Comparison of ENCODE assay signal across 1 cellular context in the genomic region with DNA sequence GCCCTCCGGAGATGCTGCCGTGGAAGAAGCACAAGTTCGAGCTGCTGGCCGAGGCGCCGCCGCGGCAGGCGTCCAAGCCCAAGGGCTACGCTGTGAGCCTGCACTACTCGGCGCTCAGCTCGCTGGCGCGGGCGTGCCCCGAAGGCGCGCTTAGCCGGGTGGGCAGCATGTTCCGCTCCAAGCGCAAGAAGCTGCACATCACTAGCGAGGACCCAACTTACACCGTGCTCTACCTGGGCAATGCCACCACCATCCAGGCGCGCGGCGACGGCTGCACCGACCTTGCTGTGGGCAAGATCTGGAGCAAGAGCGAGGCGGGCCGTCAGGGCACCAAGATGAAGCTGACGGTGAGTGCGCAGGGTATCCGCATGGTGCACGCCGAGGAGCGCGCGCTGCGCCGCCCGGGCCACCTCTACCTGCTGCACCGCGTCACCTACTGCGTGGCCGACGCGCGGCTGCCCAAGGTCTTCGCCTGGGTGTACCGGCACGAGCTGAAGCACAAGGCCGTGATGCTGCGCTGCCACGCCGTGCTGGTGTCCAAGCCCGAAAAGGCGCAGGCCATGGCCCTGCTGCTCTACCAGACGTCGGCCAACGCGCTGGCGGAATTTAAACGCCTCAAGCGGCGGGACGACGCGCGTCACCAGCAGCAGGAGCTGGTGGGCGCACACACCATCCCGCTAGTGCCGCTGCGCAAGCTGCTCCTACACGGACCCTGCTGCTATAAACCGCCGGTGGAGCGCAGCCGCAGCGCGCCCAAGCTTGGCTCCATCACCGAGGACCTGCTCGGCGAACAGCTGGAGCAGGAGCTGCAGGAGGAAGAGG.
TF ChIP-seq lines count a peak whose summit lies in the region.

No MANE protein-coding gene starts in this region.

TF ChIP-seq in WTC11, 78 proteins besides CTCF, POLR2A, EP300 and RAD21 (continued from another document and continues in another):
- TF ChIP-seq ZNF532 (CRISPR knock-in tag; IDR thresholded peaks at IDR 0.05; ENCODE audit: borderline replicate concordance): no peak
- TF ChIP-seq MYBL2 (CRISPR knock-in tag; IDR thresholded peaks at IDR 0.05): peak; percentile 74
- TF ChIP-seq, protein P1, sequence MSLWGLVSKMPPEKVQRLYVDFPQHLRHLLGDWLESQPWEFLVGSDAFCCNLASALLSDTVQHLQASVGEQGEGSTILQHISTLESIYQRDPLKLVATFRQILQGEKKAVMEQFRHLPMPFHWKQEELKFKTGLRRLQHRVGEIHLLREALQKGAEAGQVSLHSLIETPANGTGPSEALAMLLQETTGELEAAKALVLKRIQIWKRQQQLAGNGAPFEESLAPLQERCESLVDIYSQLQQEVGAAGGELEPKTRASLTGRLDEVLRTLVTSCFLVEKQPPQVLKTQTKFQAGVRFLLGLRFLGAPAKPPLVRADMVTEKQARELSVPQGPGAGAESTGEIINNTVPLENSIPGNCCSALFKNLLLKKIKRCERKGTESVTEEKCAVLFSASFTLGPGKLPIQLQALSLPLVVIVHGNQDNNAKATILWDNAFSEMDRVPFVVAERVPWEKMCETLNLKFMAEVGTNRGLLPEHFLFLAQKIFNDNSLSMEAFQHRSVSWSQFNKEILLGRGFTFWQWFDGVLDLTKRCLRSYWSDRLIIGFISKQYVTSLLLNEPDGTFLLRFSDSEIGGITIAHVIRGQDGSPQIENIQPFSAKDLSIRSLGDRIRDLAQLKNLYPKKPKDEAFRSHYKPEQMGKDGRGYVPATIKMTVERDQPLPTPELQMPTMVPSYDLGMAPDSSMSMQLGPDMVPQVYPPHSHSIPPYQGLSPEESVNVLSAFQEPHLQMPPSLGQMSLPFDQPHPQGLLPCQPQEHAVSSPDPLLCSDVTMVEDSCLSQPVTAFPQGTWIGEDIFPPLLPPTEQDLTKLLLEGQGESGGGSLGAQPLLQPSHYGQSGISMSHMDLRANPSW (CRISPR knock-in tag; conservative IDR thresholded peaks at IDR 0.05; ENCODE audit: low read depth): no peak
- peak; percentile 74; the same call in 1 of the 2 replicates for TF ChIP-seq E2F5 (CRISPR knock-in tag; IDR thresholded peaks at IDR 0.05)
- peak; percentile 49 for TF ChIP-seq ZNF281 (CRISPR knock-in tag; IDR thresholded peaks at IDR 0.05)
- no peak for TF ChIP-seq ZNF232 (CRISPR knock-in tag; IDR thresholded peaks at IDR 0.05)
- TF ChIP-seq ELF4 (CRISPR knock-in tag; IDR thresholded peaks at IDR 0.05; ENCODE audit: low read depth): no peak
- TF ChIP-seq SMAD3 (CRISPR knock-in tag; IDR thresholded peaks at IDR 0.05; ENCODE audit: borderline replicate concordance): peak; percentile 89; the same call in 1 of the 2 replicates
- no peak; the same call in 1 of the 2 replicates for TF ChIP-seq AFF4 (CRISPR knock-in tag; IDR thresholded peaks at IDR 0.05; ENCODE audit: borderline replicate concordance)
- no peak for TF ChIP-seq MXD4 (CRISPR knock-in tag; IDR thresholded peaks at IDR 0.05; ENCODE audit: borderline replicate concordance)
- peak; percentile 4; the same call in 1 of the 2 replicates for TF ChIP-seq E2F4 (CRISPR knock-in tag; IDR thresholded peaks at IDR 0.05; ENCODE audit: borderline replicate concordance, low read depth)
- 0 out of 2 replicates have a peak, but pooled peaks have one; percentile 82 for TF ChIP-seq TCF7 (CRISPR knock-in tag; IDR thresholded peaks at IDR 0.05; ENCODE audit: low read depth)
- no peak for TF ChIP-seq IRF2 (CRISPR knock-in tag; IDR thresholded peaks at IDR 0.05; ENCODE audit: borderline replicate concordance, low read depth)
- TF ChIP-seq KAT7 (CRISPR knock-in tag; IDR thresholded peaks at IDR 0.05; ENCODE audit: borderline replicate concordance): no peak; the same call in 1 of the 2 replicates
- no peak; the same call in 1 of the 2 replicates for TF ChIP-seq ZNF423 (CRISPR knock-in tag; IDR thresholded peaks at IDR 0.05)
- TF ChIP-seq, protein P2, sequence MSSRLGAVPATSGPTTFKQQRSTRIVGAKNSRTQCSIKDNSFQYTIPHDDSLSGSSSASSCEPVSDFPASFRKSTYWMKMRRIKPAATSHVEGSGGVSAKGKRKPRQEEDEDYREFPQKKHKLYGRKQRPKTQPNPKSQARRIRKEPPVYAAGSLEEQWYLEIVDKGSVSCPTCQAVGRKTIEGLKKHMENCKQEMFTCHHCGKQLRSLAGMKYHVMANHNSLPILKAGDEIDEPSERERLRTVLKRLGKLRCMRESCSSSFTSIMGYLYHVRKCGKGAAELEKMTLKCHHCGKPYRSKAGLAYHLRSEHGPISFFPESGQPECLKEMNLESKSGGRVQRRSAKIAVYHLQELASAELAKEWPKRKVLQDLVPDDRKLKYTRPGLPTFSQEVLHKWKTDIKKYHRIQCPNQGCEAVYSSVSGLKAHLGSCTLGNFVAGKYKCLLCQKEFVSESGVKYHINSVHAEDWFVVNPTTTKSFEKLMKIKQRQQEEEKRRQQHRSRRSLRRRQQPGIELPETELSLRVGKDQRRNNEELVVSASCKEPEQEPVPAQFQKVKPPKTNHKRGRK (CRISPR knock-in tag; IDR thresholded peaks at IDR 0.05; ENCODE audit: borderline replicate concordance): no peak
- TF ChIP-seq TP53 (CRISPR knock-in tag; IDR thresholded peaks at IDR 0.05): peak; percentile 82; the same call in 1 of the 2 replicates
- TF ChIP-seq, protein P3, sequence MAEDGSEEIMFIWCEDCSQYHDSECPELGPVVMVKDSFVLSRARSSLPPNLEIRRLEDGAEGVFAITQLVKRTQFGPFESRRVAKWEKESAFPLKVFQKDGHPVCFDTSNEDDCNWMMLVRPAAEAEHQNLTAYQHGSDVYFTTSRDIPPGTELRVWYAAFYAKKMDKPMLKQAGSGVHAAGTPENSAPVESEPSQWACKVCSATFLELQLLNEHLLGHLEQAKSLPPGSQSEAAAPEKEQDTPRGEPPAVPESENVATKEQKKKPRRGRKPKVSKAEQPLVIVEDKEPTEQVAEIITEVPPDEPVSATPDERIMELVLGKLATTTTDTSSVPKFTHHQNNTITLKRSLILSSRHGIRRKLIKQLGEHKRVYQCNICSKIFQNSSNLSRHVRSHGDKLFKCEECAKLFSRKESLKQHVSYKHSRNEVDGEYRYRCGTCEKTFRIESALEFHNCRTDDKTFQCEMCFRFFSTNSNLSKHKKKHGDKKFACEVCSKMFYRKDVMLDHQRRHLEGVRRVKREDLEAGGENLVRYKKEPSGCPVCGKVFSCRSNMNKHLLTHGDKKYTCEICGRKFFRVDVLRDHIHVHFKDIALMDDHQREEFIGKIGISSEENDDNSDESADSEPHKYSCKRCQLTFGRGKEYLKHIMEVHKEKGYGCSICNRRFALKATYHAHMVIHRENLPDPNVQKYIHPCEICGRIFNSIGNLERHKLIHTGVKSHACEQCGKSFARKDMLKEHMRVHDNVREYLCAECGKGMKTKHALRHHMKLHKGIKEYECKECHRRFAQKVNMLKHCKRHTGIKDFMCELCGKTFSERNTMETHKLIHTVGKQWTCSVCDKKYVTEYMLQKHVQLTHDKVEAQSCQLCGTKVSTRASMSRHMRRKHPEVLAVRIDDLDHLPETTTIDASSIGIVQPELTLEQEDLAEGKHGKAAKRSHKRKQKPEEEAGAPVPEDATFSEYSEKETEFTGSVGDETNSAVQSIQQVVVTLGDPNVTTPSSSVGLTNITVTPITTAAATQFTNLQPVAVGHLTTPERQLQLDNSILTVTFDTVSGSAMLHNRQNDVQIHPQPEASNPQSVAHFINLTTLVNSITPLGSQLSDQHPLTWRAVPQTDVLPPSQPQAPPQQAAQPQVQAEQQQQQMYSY (CRISPR knock-in tag; IDR thresholded peaks at IDR 0.05): no peak
- peak; percentile 97 for TF ChIP-seq MAX (CRISPR knock-in tag; IDR thresholded peaks at IDR 0.05)
